9 cellular contexts compared by ENCODE assay signal in the genomic region with DNA sequence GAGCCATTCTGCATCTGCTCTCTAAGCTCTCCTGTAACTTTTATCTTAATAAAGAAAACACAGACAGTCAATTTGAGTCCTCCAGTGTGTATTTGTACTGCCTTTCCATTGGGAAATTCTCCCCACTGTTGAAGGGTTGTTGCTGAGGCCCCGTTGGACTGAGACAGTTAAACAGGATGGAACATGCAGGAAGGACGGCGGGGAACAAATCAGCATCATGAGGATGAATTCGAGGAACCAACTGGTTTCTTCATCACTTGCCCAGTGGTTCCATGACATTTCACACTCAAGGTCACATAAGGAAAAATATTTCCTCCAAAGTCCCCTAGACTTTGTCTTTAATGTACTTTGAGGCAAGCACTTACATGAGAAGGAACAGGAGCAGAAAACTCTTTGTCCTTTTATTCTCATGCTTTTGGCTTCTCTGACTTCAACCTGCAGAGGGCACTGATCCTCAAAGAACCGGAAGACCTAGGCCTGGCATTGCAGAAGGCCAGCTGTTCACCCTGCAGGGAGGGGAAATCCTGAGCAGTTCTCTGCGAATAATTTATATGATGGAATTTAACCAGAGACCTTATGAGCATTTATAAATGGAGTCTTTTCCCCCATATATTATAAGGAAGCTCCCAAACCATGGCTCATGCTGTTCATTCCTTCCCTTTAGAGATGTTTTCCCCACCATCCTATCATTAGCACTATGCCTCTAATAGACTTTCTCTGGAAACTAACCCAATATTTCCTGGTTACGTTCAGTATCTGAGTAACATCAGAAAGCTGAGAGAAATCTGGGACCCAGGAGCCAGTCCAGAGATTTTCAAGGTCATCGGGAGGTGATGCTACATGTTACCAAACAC. TPM values are rescaled to one million over a fixed set of nuclear protein-coding genes. Genes with fewer than 3 reads are reported as not detected.
DNase-seq lines count a peak whose midpoint lies in the region; ATAC-seq and TF ChIP-seq lines count a peak whose summit lies in the region.
"Had no signal": no experiment of that assay in that cellular context is flagged by ENCODE, and none has a peak within 500 bp of the region (broad histone marks: within the 10 kb centered on the region; RNA-seq: fewer than 3 reads in every experiment).

No MANE protein-coding gene starts in this region.

- peak overlapping the region; percentile 25 for H3K27ac ChIP-seq in BLaER1
- H3K27ac ChIP-seq in SK-N-SH (ENCODE audit: low read depth in 2 of 2, low read length in 1 of 2) = no peak overlapping the region; a peak in 1 of 4 replicates
- H3K27ac ChIP-seq in lower lobe of right lung = no peak overlapping the region
- H3K27ac ChIP-seq in suprapubic skin = no peak overlapping the region

- no peak overlapping the region for H3K4me3 Mint-ChIP-seq in dendritic cell treated with granulocyte-macrophage colony-stimulating factor and Interleukin-4, amounts not matched to agents 40 ng/mL and 50 ng/mL, for 4 days

- peak overlapping the region; percentile 18 for H3K27ac Mint-ChIP-seq in dendritic cell treated with granulocyte-macrophage colony-stimulating factor and Interleukin-4, amounts not matched to agents 40 ng/mL and 50 ng/mL, for 4 days

- H3K9me3 ChIP-seq in BLaER1 = no peaks in the 10 kb centered on the region
- H3K9me3 ChIP-seq in SK-N-SH = no peaks in the 10 kb centered on the region
- H3K9me3 ChIP-seq in lower lobe of right lung = no peaks in the 10 kb centered on the region
- H3K9me3 ChIP-seq in suprapubic skin = no peaks in the 10 kb centered on the region

- H3K27me3 ChIP-seq in BLaER1 (no peaks in the 10 kb centered on the region), SK-N-SH (ENCODE audit: insufficient read depth) (no peaks in the 10 kb centered on the region), lower lobe of right lung (ENCODE audit: low read depth) (no peaks in the 10 kb centered on the region), suprapubic skin (no peaks in the 10 kb centered on the region)

- H3K4me1 Mint-ChIP-seq in dendritic cell treated with granulocyte-macrophage colony-stimulating factor and Interleukin-4, amounts not matched to agents 40 ng/mL and 50 ng/mL, for 4 days (ENCODE audit: low read depth) = peaks cover 10% of the 10 kb centered on the region

- H3K36me3 ChIP-seq in BLaER1 = no peaks in the 10 kb centered on the region
- H3K36me3 ChIP-seq in SK-N-SH (replicated peaks in 1 of 2; ENCODE audit: control insufficient read depth in 1 of 2, insufficient read depth in 2 of 2, low read length in 1 of 2) = no peaks in the 10 kb centered on the region
- no peaks in the 10 kb centered on the region for H3K36me3 ChIP-seq in lower lobe of right lung
- H3K36me3 ChIP-seq in suprapubic skin = no peaks in the 10 kb centered on the region

- no peak overlapping the region for H2AFZ ChIP-seq in SK-N-SH (ENCODE audit: low read depth)

- TF ChIP-seq EP300 in SK-N-SH (IDR thresholded peaks at IDR 0.05; ENCODE audit: borderline replicate concordance in 1 of 2, low read depth in 1 of 2, low read length in 1 of 2) (peak in 1 of 2 experiments; percentile 50; a peak in 2 of 4 replicates), suprapubic skin (IDR thresholded peaks at IDR 0.05) (no peak)

- H3K4me1 ChIP-seq in BLaER1 (peaks cover 16% of the 10 kb centered on the region), SK-N-SH (ENCODE audit: control insufficient read depth in 1 of 2, insufficient read depth in 2 of 2, low read depth in 1 of 2, low read length in 1 of 2) (peaks cover 0 to 9% of the 10 kb centered on the region in 2 experiments; a peak in 2 of 4 replicates), lower lobe of right lung (peaks cover 21% of the 10 kb centered on the region), suprapubic skin (peaks cover 21% of the 10 kb centered on the region)

- CTCF ChIA-PET in SK-N-SH (lab: Yijun Ruan, JAX) = interaction anchor here (0.6 to 12.6 kb wide), 44 partner anchors 8 to 432 kb away, joined by 3 to 231 read pairs (median 4); a partner anchor contains a TSS

- H3K4me3 ChIP-seq in BLaER1 (no peak overlapping the region), SK-N-SH (ENCODE audit: low read depth in 2 of 2, low read length in 1 of 2) (peak overlapping the region in 1 of 2 experiments; percentile 29; a peak in 1 of 4 replicates), lower lobe of right lung (no peak overlapping the region), suprapubic skin (no peak overlapping the region)

- intact Hi-C loops in dendritic cell treated with granulocyte-macrophage colony-stimulating factor and Interleukin-4, amounts not matched to agents 40 ng/mL and 50 ng/mL, for 4 days (cut with micrococcal nuclease) = loop anchor here (1.0 kb wide), 1 partner anchor 213 kb away; no protein-coding TSS in a partner anchor
- intact Hi-C loops in lower lobe of right lung (cut with DNase I) = no loop called here

- peak; percentile 98 for TF ChIP-seq RAD21 in SK-N-SH (IDR thresholded peaks at IDR 0.05; ENCODE audit: low read length)

- H3K4me2 ChIP-seq in BLaER1 (peak overlapping the region; percentile 27; the same call in 1 of the 2 replicates), SK-N-SH (no peak overlapping the region)

- H3K27me3 Mint-ChIP-seq in dendritic cell treated with granulocyte-macrophage colony-stimulating factor and Interleukin-4, amounts not matched to agents 40 ng/mL and 50 ng/mL, for 4 days = peaks cover 65% of the 10 kb centered on the region

- no peaks in the 10 kb centered on the region for H3K36me3 Mint-ChIP-seq in dendritic cell treated with granulocyte-macrophage colony-stimulating factor and Interleukin-4, amounts not matched to agents 40 ng/mL and 50 ng/mL, for 4 days (ENCODE audit: low read depth)

- no peaks in the 10 kb centered on the region for H3K9me2 ChIP-seq in SK-N-SH

- H3K9ac ChIP-seq in BLaER1 (no peak overlapping the region), SK-N-SH (no peak overlapping the region)

- DNase-seq in NCI-H1092 treated with DMSO at 0.1 percent for 48 hours (lab: John Stamatoyannopoulos, UW) = peak; percentile 77
- DNase-seq in SK-N-SH = peak; percentile 74
- DNase-seq in lower lobe of right lung = peak; percentile 52
- DNase-seq in suprapubic skin (ENCODE audit: low spot score in 2 of 2) = no peak

- no peaks in the 10 kb centered on the region for H3K79me2 ChIP-seq in SK-N-SH (ENCODE audit: insufficient read depth)

- TF ChIP-seq POLR2A in suprapubic skin (IDR thresholded peaks at IDR 0.05) = no peak

- 52% methylated on average over 8 of the region's 8 CpGs for WGBS in SK-N-SH (ENCODE audit: low lambda C conversion rate)
- 50% methylated on average over 8 of the region's 8 CpGs for WGBS in suprapubic skin

- H4K20me1 ChIP-seq in BLaER1 (no peaks in the 10 kb centered on the region), SK-N-SH (ENCODE audit: insufficient read depth) (no peaks in the 10 kb centered on the region)

- ATAC-seq in GM18519 (IDR thresholded peaks at IDR 0.05; ENCODE audit: low FRiP score, unreplicated experiment) (peak; percentile 90), HG02885 (IDR thresholded peaks at IDR 0.05; ENCODE audit: poor library complexity, unreplicated experiment) (peak; percentile 98), lower lobe of right lung (peak; percentile 90 to 92)

- POLR2A ChIA-PET in SK-N-SH (lab: Yijun Ruan, JAX) = no interaction called here

- peak; percentile 85 for TF ChIP-seq CTCF in SK-N-SH (IDR thresholded peaks at IDR 0.05)
- peak; percentile 68 for TF ChIP-seq CTCF in lower lobe of right lung (IDR thresholded peaks at IDR 0.05)
- TF ChIP-seq CTCF in suprapubic skin (IDR thresholded peaks at IDR 0.05) = peak; percentile 38 to 43

- no peaks in the 10 kb centered on the region for H3K9me3 Mint-ChIP-seq in dendritic cell treated with granulocyte-macrophage colony-stimulating factor and Interleukin-4, amounts not matched to agents 40 ng/mL and 50 ng/mL, for 4 days

- H3F3A ChIP-seq in SK-N-SH (replicated peaks; ENCODE audit: insufficient read depth) = no peaks in the 10 kb centered on the region

TF ChIP-seq in SK-N-SH, 30 proteins besides CTCF, POLR2A, EP300 and RAD21:
- TF ChIP-seq TCF12 (IDR thresholded peaks at IDR 0.05) = peak; percentile 54
- TF ChIP-seq NRF1 (IDR thresholded peaks at IDR 0.05; ENCODE audit: low read depth, low read length) = peak; percentile 42
- peak; percentile 97 for TF ChIP-seq SMC3 (IDR thresholded peaks at IDR 0.05; ENCODE audit: low read depth, low read length)
- peak; percentile 19 for TF ChIP-seq CHD2 (IDR thresholded peaks at IDR 0.05; ENCODE audit: low read length, partially characterized antibody)
- TF ChIP-seq RCOR1 (IDR thresholded peaks at IDR 0.05; ENCODE audit: low read length) = peak; percentile 72; the same call in 1 of the 2 replicates
- no peak for TF ChIP-seq SIN3A (IDR thresholded peaks at IDR 0.05; ENCODE audit: borderline replicate concordance, low read depth, low read length)
TF ChIP-seq in SK-N-SH: peak in this region for 5.

RNA-seq across cellular contexts. Expression of a gene that starts 55.2 kb away (rescaled TPM):
- not detected in 2 replicates for polyA plus RNA-seq in SK-N-SH (2012; rRNA removed)
- polyA plus RNA-seq in SK-N-SH (2012; cell fraction: cytosol; rRNA removed) = not detected in 2 replicates
- not detected in 2 replicates for polyA plus RNA-seq in SK-N-SH (2012; cell fraction: nucleus; rRNA removed)
- 9.9 TPM for total RNA-seq in lower lobe of right lung
- under 1 TPM in 2 of 4 donors, not detected in 2; 0.31 to 0.42 TPM for total RNA-seq in suprapubic skin
- total RNA-seq: T-helper 1 cell treated with Interleukin-12 subunit alpha and Interleukin-12 subunit beta and Interleukin-4 antibody, amounts not matched to agents 30 ng/mL and 1 ng/mL, for 36 hours had no signal

Comparison
In these comparisons a context has a peak if more than half of its experiments do, and no peak if none do; other contexts are left out.
1. DNase-seq: peak in NCI-H1092 treated with DMSO at 0.1 percent for 48 hours (single experiment), SK-N-SH (single experiment) and lower lobe of right lung (single experiment); none in suprapubic skin (0 of 2).
2. Peak in every context shown above with its lines, with median percentiles within 50 percentile points of each other: ATAC-seq and CTCF ChIP-seq.